10 cellular contexts compared by ENCODE assay signal in genomic region chr6:105600342-105601293, GRCh38.
DNase-seq lines count a peak whose midpoint lies in the region; ATAC-seq, FAIRE-seq and TF ChIP-seq lines count a peak whose summit lies in the region.
"Had no signal": no experiment of that assay in that cellular context is flagged by ENCODE, and none has a peak within 500 bp of the region (broad histone marks: within the 10 kb centered on the region; RNA-seq: fewer than 3 reads in every experiment).

No MANE protein-coding gene starts in this region.

- ATAC-seq in RWPE2 (ENCODE audit: low read depth) (peak; percentile 43), HG03571 (IDR thresholded peaks at IDR 0.05; ENCODE audit: unreplicated experiment) (no peak), HG03045 (IDR thresholded peaks at IDR 0.05; ENCODE audit: unreplicated experiment) (no peak)

- H3K36me3 ChIP-seq in RWPE2 (ENCODE audit: low read depth) = no peaks in the 10 kb centered on the region
- no peaks in the 10 kb centered on the region for H3K36me3 ChIP-seq in esophagus (ENCODE audit: control insufficient read depth in 2 of 2, insufficient read depth in 2 of 2, low read length in 1 of 2)

- no peak for FAIRE-seq in RCC 7860 (lab: Jason Lieb, UNC)
- FAIRE-seq: D721Med had no signal

- H3K4me1 ChIP-seq in RWPE2 (ENCODE audit: insufficient read depth, poor library complexity, severe bottlenecking) = peaks cover 57% of the 10 kb centered on the region
- H3K4me1 ChIP-seq in esophagus (ENCODE audit: control insufficient read depth in 2 of 2, insufficient read depth in 2 of 2, low read length in 1 of 2) = peaks cover 0 to 4% of the 10 kb centered on the region in 2 donors

- H3K27ac ChIP-seq in RWPE2 (ENCODE audit: poor library complexity, severe bottlenecking) (peak overlapping the region; percentile 99), esophagus (ENCODE audit: low read depth in 2 of 2, low read length in 1 of 2) (peak overlapping the region; percentile 47 to 80)

- TF ChIP-seq CTCF in RWPE2 (IDR thresholded peaks at IDR 0.05; ENCODE audit: poor library complexity, severe bottlenecking) (no peak), retinal pigment epithelial cell (conservative IDR thresholded peaks at IDR 0.05; ENCODE audit: low read depth, low read length) (no peak)

- no peak overlapping the region for H3K4me3 ChIP-seq in RWPE2 (ENCODE audit: severe bottlenecking)
- no peak overlapping the region for H3K4me3 ChIP-seq in esophagus (ENCODE audit: low read depth in 1 of 2, low read length in 2 of 2)
- H3K4me3 ChIP-seq in retinal pigment epithelial cell (ENCODE audit: low read length) = no peak overlapping the region
- H3K4me3 ChIP-seq: mucosa of descending colon had no signal

- no peaks in the 10 kb centered on the region for H3K9me3 ChIP-seq in RWPE2 (ENCODE audit: severe bottlenecking)
- no peaks in the 10 kb centered on the region for H3K9me3 ChIP-seq in esophagus (ENCODE audit: control insufficient read depth in 2 of 2, insufficient read depth in 1 of 2, low read depth in 1 of 2, low read length in 1 of 2)
- H3K9me3 ChIP-seq: mucosa of descending colon had no signal

- 59 to 66% methylated on average over 9 of the region's 9 CpGs for WGBS in esophagus, 2 donors

- no peaks in the 10 kb centered on the region for H3K27me3 ChIP-seq in RWPE2 (ENCODE audit: insufficient read depth, poor library complexity, severe bottlenecking)
- H3K27me3 ChIP-seq in esophagus (ENCODE audit: control insufficient read depth in 1 of 2, insufficient read depth in 2 of 2, low read length in 2 of 2) = no peaks in the 10 kb centered on the region

- DNase-seq in EL (peak; percentile 81), RWPE2 (ENCODE audit: low spot score) (no peak), retinal pigment epithelial cell (ENCODE audit: low read depth) (peak; percentile 92), RCC 7860 (ENCODE audit: low spot score) (no peak), NCI-H510A treated with DMSO at 0.1 percent for 48 hours (lab: John Stamatoyannopoulos, UW) (no peak)

Comparison
In these comparisons a context has a peak if more than half of its experiments do, and no peak if none do; other contexts are left out.
1. DNase-seq: peak in EL (single experiment) and retinal pigment epithelial cell (single experiment); none in RWPE2 (single experiment), RCC 7860 (single experiment) and NCI-H510A treated with DMSO at 0.1 percent for 48 hours (single experiment).